ENCODE assay signal across 8 cellular contexts in genomic region chr10:110395350-110396283, GRCh38.
DNase-seq lines count a peak whose midpoint lies in the region; ATAC-seq and TF ChIP-seq lines count a peak whose summit lies in the region.

No MANE protein-coding gene starts in this region.

- H3K9me3 Mint-ChIP-seq in activated CD4-positive, alpha-beta T cell treated with anti-CD3 and anti-CD28 coated beads, Interleukin-2, amount 10 ng/mL, durations not matched to agents 24 days and 14 days, result no peaks in the 10 kb centered on the region

- peaks cover 0 to 21% of the 10 kb centered on the region in 2 donors for H3K4me1 ChIP-seq in right atrium auricular region

- H3K27me3 Mint-ChIP-seq in activated CD4-positive, alpha-beta T cell treated with anti-CD3 and anti-CD28 coated beads, Interleukin-2, amount 10 ng/mL, durations not matched to agents 24 days and 14 days, result no peaks in the 10 kb centered on the region

- DNase-seq in stimulated activated naive CD4-positive, alpha-beta T cell treated with Interleukin-2 at 50 U/mL for 16 hours (lab: John Stamatoyannopoulos, UW), result peak; percentile 51
- no peak for DNase-seq in stimulated activated naive CD4-positive, alpha-beta T cell (lab: John Stamatoyannopoulos, UW)
- peak; percentile 84 for DNase-seq in activated CD4-positive, alpha-beta T cell treated with anti-CD3 and anti-CD28 coated beads, Interleukin-2, amount 10 ng/mL, durations not matched to agents 24 days and 14 days
- DNase-seq in right atrium auricular region (ENCODE audit: low spot score) (peak; percentile 64), stromal cell of bone marrow (ENCODE audit: low read depth) (peak; percentile 92), GM03348 (ENCODE audit: low spot score) (no peak), NCI-H2081 treated with DMSO at 0.1 percent for 48 hours (lab: John Stamatoyannopoulos, UW) (no peak)

- ATAC-seq in HG03064 (IDR thresholded peaks at IDR 0.05; ENCODE audit: low read depth, unreplicated experiment), result peak; percentile 54

- no peaks in the 10 kb centered on the region for H3K36me3 ChIP-seq in right atrium auricular region

- H3K9me3 ChIP-seq in right atrium auricular region, result no peaks in the 10 kb centered on the region

- no peaks in the 10 kb centered on the region for H3K36me3 Mint-ChIP-seq in activated CD4-positive, alpha-beta T cell treated with anti-CD3 and anti-CD28 coated beads, Interleukin-2, amount 10 ng/mL, durations not matched to agents 24 days and 14 days (ENCODE audit: low read depth)

- peak overlapping the region; percentile 13 for H3K4me3 Mint-ChIP-seq in activated CD4-positive, alpha-beta T cell treated with anti-CD3 and anti-CD28 coated beads, Interleukin-2, amount 10 ng/mL, durations not matched to agents 24 days and 14 days

- intact Hi-C loops in activated CD4-positive, alpha-beta T cell treated with anti-CD3 and anti-CD28 coated beads, Interleukin-2, amount 10 ng/mL, durations not matched to agents 24 days and 14 days (cut with micrococcal nuclease), result loop anchor here (1.0 to 2.0 kb wide), 2 partner anchors 13 to 39 kb away; no protein-coding TSS in a partner anchor

- TF ChIP-seq CTCF in right atrium auricular region (IDR thresholded peaks at IDR 0.05), result no peak

- H3K4me1 Mint-ChIP-seq in activated CD4-positive, alpha-beta T cell treated with anti-CD3 and anti-CD28 coated beads, Interleukin-2, amount 10 ng/mL, durations not matched to agents 24 days and 14 days, result peaks cover 57% of the 10 kb centered on the region

- H3K4me3 ChIP-seq in right atrium auricular region, result no peak overlapping the region

- no peaks in the 10 kb centered on the region for H3K27me3 ChIP-seq in right atrium auricular region

- H3K27ac ChIP-seq in right atrium auricular region, result no peak overlapping the region

- peak overlapping the region; percentile 87 for H3K27ac Mint-ChIP-seq in activated CD4-positive, alpha-beta T cell treated with anti-CD3 and anti-CD28 coated beads, Interleukin-2, amount 10 ng/mL, durations not matched to agents 24 days and 14 days

Comparison
In these comparisons a context has a peak if more than half of its experiments do, and no peak if none do; other contexts are left out.
1. DNase-seq: peak in stimulated activated naive CD4-positive, alpha-beta T cell treated with Interleukin-2 at 50 U/mL for 16 hours (single experiment), activated CD4-positive, alpha-beta T cell treated with anti-CD3 and anti-CD28 coated beads, Interleukin-2, amount 10 ng/mL, durations not matched to agents 24 days and 14 days (single experiment), right atrium auricular region (single experiment) and stromal cell of bone marrow (single experiment); none in stimulated activated naive CD4-positive, alpha-beta T cell (0 of 6), GM03348 (single experiment) and NCI-H2081 treated with DMSO at 0.1 percent for 48 hours (single experiment).